20 cellular contexts compared by ENCODE assay signal in genomic region chr5:179113143-179113530, GRCh38.
"Had no signal": no experiment of that assay in that cellular context is flagged by ENCODE, and none has a peak within 500 bp of the region (broad histone marks: within the 10 kb centered on the region; RNA-seq: fewer than 3 reads in every experiment).

No MANE protein-coding gene starts in this region.

- H3K4me3 ChIP-seq: coronary artery, esophagus squamous epithelium, gastroesophageal sphincter, left ventricle myocardium inferior, lung, mucosa of descending colon, pancreas, prostate gland, right lobe of liver, tibial artery had no signal

- FAIRE-seq: pancreas had no signal

- H3K27me3 ChIP-seq: esophagus squamous epithelium, gastroesophageal sphincter, pancreas, right lobe of liver, tibial artery had no signal

- H3K9me3 ChIP-seq: pancreas, prostate gland, right lobe of liver had no signal

- H3K36me3 ChIP-seq: pancreas, prostate gland, right lobe of liver had no signal

- H3K36me3 Mint-ChIP-seq: natural killer cell; stimulated activated effector memory CD8-positive, alpha-beta T cell treated with anti-CD3 and anti-CD28 coated beads, Interleukin-12 subunit alpha, Interleukin-12 subunit beta, amount 100 ng/mL, for 72 hours had no signal

- H3K27ac Mint-ChIP-seq: natural killer cell; stimulated activated effector memory CD8-positive, alpha-beta T cell treated with anti-CD3 and anti-CD28 coated beads, Interleukin-12 subunit alpha, Interleukin-12 subunit beta, amount 100 ng/mL, for 72 hours had no signal

- DNase-seq: caudate nucleus; effector memory CD4-positive, alpha-beta T cell; esophagus squamous epithelium; foreskin fibroblast; glutamatergic neuron; left ventricle myocardium inferior; mucosa of descending colon; natural killer cell; pancreas; right lobe of liver; stimulated activated CD4-positive, alpha-beta T cell treated with anti-CD3 and anti-CD28 coated beads, Interleukin-4, amount 100 ng/mL, for 1 hour; stimulated activated CD8-positive, alpha-beta memory T cell treated with anti-CD3 and anti-CD28 coated beads, Interleukin-4, amount 100 ng/mL, for 48 hours; stimulated activated naive CD8-positive, alpha-beta T cell treated with anti-CD3 and anti-CD28 coated beads, Interleukin-15, Interleukin-2, amounts not matched to agents 100 U/mL and 50 U/mL, for 24 hours had no signal

- ATAC-seq: gastroesophageal sphincter; mucosa of descending colon; natural killer cell; pancreas; right lobe of liver; stimulated activated effector memory CD8-positive, alpha-beta T cell treated with anti-CD3 and anti-CD28 coated beads, Interleukin-12 subunit alpha, Interleukin-12 subunit beta, amount 100 ng/mL, for 72 hours; stimulated activated naive CD8-positive, alpha-beta T cell treated with anti-CD3 and anti-CD28 coated beads, Interleukin-15, Interleukin-2, amounts not matched to agents 100 U/mL and 50 U/mL, for 24 hours had no signal

- H3K27ac ChIP-seq: coronary artery, esophagus squamous epithelium, gastroesophageal sphincter, left ventricle myocardium inferior, pancreas, prostate gland, right lobe of liver, tibial artery had no signal

- H3K4me3 Mint-ChIP-seq: natural killer cell; neural crest cell; stimulated activated effector memory CD8-positive, alpha-beta T cell treated with anti-CD3 and anti-CD28 coated beads, Interleukin-12 subunit alpha, Interleukin-12 subunit beta, amount 100 ng/mL, for 72 hours had no signal

- H3K4me1 Mint-ChIP-seq: natural killer cell; neural crest cell; stimulated activated effector memory CD8-positive, alpha-beta T cell treated with anti-CD3 and anti-CD28 coated beads, Interleukin-12 subunit alpha, Interleukin-12 subunit beta, amount 100 ng/mL, for 72 hours had no signal

- H3K4me1 ChIP-seq: esophagus squamous epithelium, gastroesophageal sphincter, left ventricle myocardium inferior, pancreas, prostate gland, right lobe of liver, tibial artery had no signal
